ENCODE assay signal across 8 cellular contexts in genomic region chr19:57830071-57830602, GRCh38. TPM values are rescaled to one million over a fixed set of nuclear protein-coding genes. Genes with fewer than 3 reads are reported as not detected.
A peak's percentile ranks its signal among the peaks of the same experiment; 100 is the strongest.
DNase-seq lines count a peak whose midpoint lies in the region; ATAC-seq and TF ChIP-seq lines count a peak whose summit lies in the region.

Gene ZNF587B, plus strand, starts transcription at chr19:57830299. Its CDS starts 230 bp downstream, at chr19:57830529.

- DNase-seq in HAP-1 (ENCODE audit: low spot score in 2 of 2) (peak; percentile 4 to 62), T-helper 17 cell (peak in 1 of 3 donors; percentile 17), chondrocyte (ENCODE audit: low spot score) (no peak), iris pigment epithelial cell (ENCODE audit: low read depth) (peak; percentile 70), gastrocnemius medialis (peak; percentile 5 to 72), NCI-H128 (lab: John Stamatoyannopoulos, UW; ENCODE audit: unreplicated experiment) (no peak), NCI-H345 (lab: John Stamatoyannopoulos, UW) (no peak)

- H3K36me3 ChIP-seq in HAP-1 (replicated peaks) = peaks cover 15% of the 10 kb centered on the region
- no peaks in the 10 kb centered on the region for H3K36me3 ChIP-seq in gastrocnemius medialis

- H3K4me1 ChIP-seq in HAP-1 = no peaks in the 10 kb centered on the region
- peaks cover 3 to 6% of the 10 kb centered on the region in 2 donors for H3K4me1 ChIP-seq in gastrocnemius medialis

- in situ Hi-C loops in HAP-1 (cut with MboI; ENCODE audit: low sequenced_read_pairs) = no loop called here
- in situ Hi-C loops in gastrocnemius medialis (cut with MboI; ENCODE audit: low sequenced_read_pairs in 4 of 4) = loop anchor here in 1 of 4 donors (25.0 kb wide), 1 partner anchor 93 kb away; the partner anchor contains the start of genes ZNF671 and ZNF776

- intact Hi-C loops in gastrocnemius medialis (cut with DNase I; ENCODE audit: low total_unique reads) = no loop called here

- H3K27ac Mint-ChIP-seq in T-helper 17 cell = no peak within 1 kb of the TSS
- H3K27ac Mint-ChIP-seq in chondrocyte (ENCODE audit: unreplicated experiment) = peak within 1 kb of the TSS; percentile 78

- TF ChIP-seq POLR2A in gastrocnemius medialis (IDR thresholded peaks at IDR 0.05) = no peak

- ATAC-seq in T-helper 17 cell = peak; percentile 48
- ATAC-seq in gastrocnemius medialis = peak; percentile 91 to 93
- no peak for ATAC-seq in GM19328 (IDR thresholded peaks at IDR 0.05; ENCODE audit: unreplicated experiment)

- H3K9me3 ChIP-seq in HAP-1 = no peaks in the 10 kb centered on the region
- H3K9me3 ChIP-seq in T-helper 17 cell (ENCODE audit: control insufficient read depth, low read length, poor library complexity, severe bottlenecking) = no peaks in the 10 kb centered on the region
- H3K9me3 ChIP-seq in gastrocnemius medialis = no peaks in the 10 kb centered on the region

- H3K27me3 ChIP-seq in HAP-1 (ENCODE audit: low read depth) (no peaks in the 10 kb centered on the region), gastrocnemius medialis (no peaks in the 10 kb centered on the region)

- H3K4me1 Mint-ChIP-seq in T-helper 17 cell (peaks cover 18% of the 10 kb centered on the region), chondrocyte (ENCODE audit: low read depth) (peaks cover 34% of the 10 kb centered on the region)

- H3K36me3 Mint-ChIP-seq in T-helper 17 cell (ENCODE audit: low read depth) (no peaks in the 10 kb centered on the region), chondrocyte (ENCODE audit: low read depth) (peaks cover 6% of the 10 kb centered on the region)

- H3K27me3 Mint-ChIP-seq in T-helper 17 cell (no peaks in the 10 kb centered on the region), chondrocyte (ENCODE audit: low read depth) (no peaks in the 10 kb centered on the region)

- H3K4me3 Mint-ChIP-seq in T-helper 17 cell = no peak within 1 kb of the TSS
- H3K4me3 Mint-ChIP-seq in chondrocyte (ENCODE audit: unreplicated experiment) = peak within 1 kb of the TSS; percentile 71

- TF ChIP-seq CTCF in chondrocyte (IDR thresholded peaks at IDR 0.05) (peak; percentile 78), gastrocnemius medialis (IDR thresholded peaks at IDR 0.05 in 4 of 5, conservative IDR thresholded peaks at IDR 0.05 in 1 of 5) (peak; percentile 27 to 46 (median 42))

- no peaks in the 10 kb centered on the region for H3K9me3 Mint-ChIP-seq in chondrocyte (ENCODE audit: low read depth)

- H3K27ac ChIP-seq in gastrocnemius medialis = peak within 1 kb of the TSS; percentile 69 to 81 (median 77)

- no peak within 1 kb of the TSS for H3K4me3 ChIP-seq in HAP-1
- H3K4me3 ChIP-seq in gastrocnemius medialis = peak within 1 kb of the TSS; percentile 43 to 58 (median 46)

RNA-seq across cellular contexts. Expression of gene ZNF587B, which starts in this region (rescaled TPM):
- total RNA-seq in T-helper 17 cell (10 to 100 TPM; 19.0 to 23.3 TPM), chondrocyte (6.9 to 14.5 TPM (median 8.0 TPM) in 3 replicates), gastrocnemius medialis (1 to 10 TPM; 2.1 to 9.6 (median 6.3) TPM)

Comparison
In these comparisons a context has a peak if more than half of its experiments do, and no peak if none do; other contexts are left out.
1. DNase-seq: peak in HAP-1 (2 of 2), iris pigment epithelial cell (single experiment) and gastrocnemius medialis (2 of 2); none in chondrocyte (single experiment), NCI-H128 (single experiment) and NCI-H345 (single experiment).